Comparison of ENCODE assay signal across 1 cellular context in genomic region chr1:217087981-217088380, GRCh38.
TF ChIP-seq lines count a peak whose summit lies in the region.

No MANE protein-coding gene starts in this region.

TF ChIP-seq in WTC11, 78 proteins besides CTCF, POLR2A, EP300 and RAD21 (continued from another document):
- TF ChIP-seq PRDM15 (CRISPR knock-in tag; IDR thresholded peaks at IDR 0.05) (no peak), ARID4B (CRISPR knock-in tag; IDR thresholded peaks at IDR 0.05; ENCODE audit: borderline replicate concordance) (no peak), ZNF232 (CRISPR knock-in tag; IDR thresholded peaks at IDR 0.05) (no peak), JAZF1 (CRISPR knock-in tag; IDR thresholded peaks at IDR 0.05) (no peak), CBFB (CRISPR knock-in tag; IDR thresholded peaks at IDR 0.05; ENCODE audit: low read depth) (no peak), NFATC4 (CRISPR knock-in tag; IDR thresholded peaks at IDR 0.05) (no peak), ZNF219 (CRISPR knock-in tag; IDR thresholded peaks at IDR 0.05; ENCODE audit: borderline replicate concordance) (no peak), CREB1 (CRISPR knock-in tag; IDR thresholded peaks at IDR 0.05) (no peak), ZNF425 (CRISPR knock-in tag; conservative IDR thresholded peaks at IDR 0.05) (no peak)
